In the genomic region with DNA sequence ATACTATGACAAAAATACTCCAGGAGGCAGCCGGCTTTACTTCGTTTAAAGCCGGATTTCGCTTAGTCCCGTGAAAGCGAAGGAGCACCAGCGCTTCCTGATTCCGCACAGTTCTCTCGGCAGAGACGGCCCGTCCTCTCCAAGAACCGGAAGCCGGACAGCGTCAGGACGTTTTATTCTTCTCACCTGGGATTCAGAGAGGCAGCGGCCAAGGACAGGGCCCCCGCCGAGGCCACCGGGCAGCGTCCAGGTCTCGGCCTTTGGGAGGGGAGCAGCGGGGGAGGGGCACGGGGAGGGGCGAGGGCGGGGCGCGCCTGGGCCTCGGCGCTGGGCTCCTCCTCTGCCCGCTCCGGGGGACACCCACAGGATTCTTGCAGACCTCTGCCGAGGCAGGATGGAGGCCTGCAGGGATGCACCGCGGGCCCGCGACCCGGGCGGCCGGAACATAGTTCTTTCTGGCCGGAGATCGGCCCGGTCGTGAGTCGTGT, we compare ENCODE assay signal across 1 cellular context.
TF ChIP-seq lines count a peak whose summit lies in the region.

No MANE protein-coding gene starts in this region.

TF ChIP-seq in GM12878, 131 proteins besides CTCF, POLR2A, EP300 and RAD21:
- no peak for TF ChIP-seq GABPA (IDR thresholded peaks at IDR 0.05; ENCODE audit: low read depth)
- TF ChIP-seq, protein P1, sequence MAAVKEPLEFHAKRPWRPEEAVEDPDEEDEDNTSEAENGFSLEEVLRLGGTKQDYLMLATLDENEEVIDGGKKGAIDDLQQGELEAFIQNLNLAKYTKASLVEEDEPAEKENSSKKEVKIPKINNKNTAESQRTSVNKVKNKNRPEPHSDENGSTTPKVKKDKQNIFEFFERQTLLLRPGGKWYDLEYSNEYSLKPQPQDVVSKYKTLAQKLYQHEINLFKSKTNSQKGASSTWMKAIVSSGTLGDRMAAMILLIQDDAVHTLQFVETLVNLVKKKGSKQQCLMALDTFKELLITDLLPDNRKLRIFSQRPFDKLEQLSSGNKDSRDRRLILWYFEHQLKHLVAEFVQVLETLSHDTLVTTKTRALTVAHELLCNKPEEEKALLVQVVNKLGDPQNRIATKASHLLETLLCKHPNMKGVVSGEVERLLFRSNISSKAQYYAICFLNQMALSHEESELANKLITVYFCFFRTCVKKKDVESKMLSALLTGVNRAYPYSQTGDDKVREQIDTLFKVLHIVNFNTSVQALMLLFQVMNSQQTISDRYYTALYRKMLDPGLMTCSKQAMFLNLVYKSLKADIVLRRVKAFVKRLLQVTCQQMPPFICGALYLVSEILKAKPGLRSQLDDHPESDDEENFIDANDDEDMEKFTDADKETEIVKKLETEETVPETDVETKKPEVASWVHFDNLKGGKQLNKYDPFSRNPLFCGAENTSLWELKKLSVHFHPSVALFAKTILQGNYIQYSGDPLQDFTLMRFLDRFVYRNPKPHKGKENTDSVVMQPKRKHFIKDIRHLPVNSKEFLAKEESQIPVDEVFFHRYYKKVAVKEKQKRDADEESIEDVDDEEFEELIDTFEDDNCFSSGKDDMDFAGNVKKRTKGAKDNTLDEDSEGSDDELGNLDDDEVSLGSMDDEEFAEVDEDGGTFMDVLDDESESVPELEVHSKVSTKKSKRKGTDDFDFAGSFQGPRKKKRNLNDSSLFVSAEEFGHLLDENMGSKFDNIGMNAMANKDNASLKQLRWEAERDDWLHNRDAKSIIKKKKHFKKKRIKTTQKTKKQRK (IDR thresholded peaks at IDR 0.05; ENCODE audit: low read depth, low read length) = no peak
- peak; percentile 18; the same call in 1 of the 2 replicates for TF ChIP-seq SPI1 (IDR thresholded peaks at IDR 0.05; ENCODE audit: borderline replicate concordance, insufficient read depth, low read depth, low read length)
- peak; percentile 15; the same call in 1 of the 2 replicates for TF ChIP-seq IKZF1 (conservative IDR thresholded peaks at IDR 0.05)
- TF ChIP-seq IKZF2 (IDR thresholded peaks at IDR 0.05) = 0 out of 4 replicates have a peak, but pooled peaks of 1 of the 2 experiments have one; percentile 16
